In genomic region chr12:129049917-129050316, GRCh38 we compare ENCODE assay signal across 2 cellular contexts.
TF ChIP-seq lines count a peak whose summit lies in the region.

No MANE protein-coding gene starts in this region.

TF ChIP-seq in A549, 52 proteins besides CTCF, POLR2A, EP300 and RAD21:
- TF ChIP-seq REST (IDR thresholded peaks at IDR 0.05) (peak; percentile 79), NFE2L2 (conservative IDR thresholded peaks at IDR 0.05; ENCODE audit: low read length) (no peak), ZSCAN20 (CRISPR knock-in tag; IDR thresholded peaks at IDR 0.05) (no peak)

TF ChIP-seq in HCT116, 20 proteins besides CTCF, POLR2A, EP300 and RAD21:
- TF ChIP-seq POLR2AphosphoS5 (IDR thresholded peaks at IDR 0.05; ENCODE audit: low read depth, low read length) (no peak), ZNF274 (IDR thresholded peaks at IDR 0.05; ENCODE audit: low read depth, low read length) (no peak), YY1 (IDR thresholded peaks at IDR 0.05; ENCODE audit: extremely low read depth, insufficient replicate concordance, low read depth, low read length) (no peak), SP1 (IDR thresholded peaks at IDR 0.05; ENCODE audit: low read depth) (no peak), SRF (IDR thresholded peaks at IDR 0.05; ENCODE audit: low read depth) (no peak), EZH2 (IDR thresholded peaks at IDR 0.05) (no peak), JUND (IDR thresholded peaks at IDR 0.05) (no peak), REST (IDR thresholded peaks at IDR 0.05; ENCODE audit: low read depth) (peak; percentile 24; the same call in 1 of the 2 replicates)
